ENCODE assay signal across 8 cellular contexts in genomic region chr11:118522571-118523072, GRCh38. TPM values are rescaled to one million over a fixed set of nuclear protein-coding genes. Genes with fewer than 3 reads are reported as not detected.
DNase-seq lines count a peak whose midpoint lies in the region; ATAC-seq, FAIRE-seq and TF ChIP-seq lines count a peak whose summit lies in the region.

No MANE protein-coding gene starts in this region.

- no peak for FAIRE-seq in GM19239 (lab: Jason Lieb, UNC)

- peaks cover 69 to 89% of the 10 kb centered on the region in 2 experiments for H3K36me3 ChIP-seq in SK-N-SH (replicated peaks in 1 of 2; ENCODE audit: control insufficient read depth in 1 of 2, insufficient read depth in 2 of 2, low read length in 1 of 2)

- no peak overlapping the region for H3K27ac ChIP-seq in 22Rv1
- H3K27ac ChIP-seq in SK-N-SH (ENCODE audit: low read depth in 2 of 2, low read length in 1 of 2): no peak overlapping the region

- no peaks in the 10 kb centered on the region; a peak in 1 of 4 replicates for H3K4me1 ChIP-seq in SK-N-SH (ENCODE audit: control insufficient read depth in 1 of 2, insufficient read depth in 2 of 2, low read depth in 1 of 2, low read length in 1 of 2)

- H3F3A ChIP-seq in SK-N-SH (replicated peaks; ENCODE audit: insufficient read depth): peaks cover 23% of the 10 kb centered on the region

- no peak for ATAC-seq in HG03159 (IDR thresholded peaks at IDR 0.05; ENCODE audit: unreplicated experiment)
- ATAC-seq in HG03439 (IDR thresholded peaks at IDR 0.05; ENCODE audit: unreplicated experiment): no peak

- no peak for TF ChIP-seq EP300 in SK-N-SH (IDR thresholded peaks at IDR 0.05; ENCODE audit: borderline replicate concordance in 1 of 2, low read depth in 1 of 2, low read length in 1 of 2)

- 77% methylated on average over 4 of the region's 6 CpGs for WGBS in SK-N-SH (ENCODE audit: low lambda C conversion rate)

- H3K4me2 ChIP-seq in SK-N-SH: no peak overlapping the region

- peak; percentile 41 for TF ChIP-seq RAD21 in SK-N-SH (IDR thresholded peaks at IDR 0.05; ENCODE audit: low read length)

- DNase-seq in GM12864 (ENCODE audit: low read depth) (no peak), SK-N-SH (peak; percentile 52), hepatic stellate cell (ENCODE audit: low spot score) (peak; percentile 55), GM19239 (ENCODE audit: insufficient read length, low spot score) (no peak)
- DNase-seq in stimulated activated CD4-positive, alpha-beta T cell treated with anti-CD3 and anti-CD28 coated beads, Interleukin-2, amount 100 ng/mL, for 24 hours: no peak

- TF ChIP-seq CTCF in 22Rv1 (IDR thresholded peaks at IDR 0.05) (peak; percentile 64), GM12864 (IDR thresholded peaks at IDR 0.05; ENCODE audit: low read depth, low read length, missing control alignments) (peak; percentile 30), SK-N-SH (IDR thresholded peaks at IDR 0.05) (peak; percentile 47)

- no peak overlapping the region for H3K4me3 ChIP-seq in GM12864 (ENCODE audit: low read depth, low read length)
- H3K4me3 ChIP-seq in SK-N-SH (ENCODE audit: low read depth in 2 of 2, low read length in 1 of 2): no peak overlapping the region

- H4K20me1 ChIP-seq in SK-N-SH (ENCODE audit: insufficient read depth): no peaks in the 10 kb centered on the region

- POLR2A ChIA-PET in SK-N-SH (lab: Yijun Ruan, JAX): no interaction called here

- H2AFZ ChIP-seq in SK-N-SH (ENCODE audit: low read depth): no peak overlapping the region

- no peaks in the 10 kb centered on the region for H3K27me3 ChIP-seq in SK-N-SH (ENCODE audit: insufficient read depth)

- CTCF ChIA-PET in SK-N-SH (lab: Yijun Ruan, JAX): interaction anchor here (1.0 to 1.4 kb wide), 3 partner anchors 7 to 34 kb away, joined by 3 to 5 read pairs (median 3); no protein-coding TSS in a partner anchor

- no peak overlapping the region for H3K9ac ChIP-seq in SK-N-SH

- H3K79me2 ChIP-seq in SK-N-SH (ENCODE audit: insufficient read depth): no peaks in the 10 kb centered on the region

- H3K9me2 ChIP-seq in SK-N-SH: no peaks in the 10 kb centered on the region

- H3K9me3 ChIP-seq in SK-N-SH: no peaks in the 10 kb centered on the region

TF ChIP-seq in SK-N-SH, 30 proteins besides CTCF, POLR2A, EP300 and RAD21:
- TF ChIP-seq SMC3 (IDR thresholded peaks at IDR 0.05; ENCODE audit: low read depth, low read length) (peak; percentile 21; the same call in 1 of the 2 replicates), FOSL2 (IDR thresholded peaks at IDR 0.05; ENCODE audit: borderline replicate concordance, low read depth) (no peak)

RNA-seq across cellular contexts. Expression of gene TTC36, which starts 4.7 kb away (rescaled TPM):
- polyA plus RNA-seq in SK-N-SH (2012; rRNA removed): 0.18 and 0.29 TPM in 2 replicates
- polyA plus RNA-seq in SK-N-SH (2012; cell fraction: cytosol; rRNA removed): 0.05 and 0.12 TPM in 2 replicates
- 1.0 and 1.9 TPM in 2 replicates for polyA plus RNA-seq in SK-N-SH (2012; cell fraction: nucleus; rRNA removed)

RNA-seq across cellular contexts. Expression of gene TMEM25, which starts 8.4 kb away (rescaled TPM):
- 30.0 and 31.0 TPM in 2 replicates for polyA plus RNA-seq in SK-N-SH (2012; rRNA removed)
- 14.4 and 22.3 TPM in 2 replicates for polyA plus RNA-seq in SK-N-SH (2012; cell fraction: cytosol; rRNA removed)
- 79.0 and 84.7 TPM in 2 replicates for polyA plus RNA-seq in SK-N-SH (2012; cell fraction: nucleus; rRNA removed)

RNA-seq across cellular contexts. Expression of gene IFT46, which starts 43.1 kb away (rescaled TPM):
- polyA plus RNA-seq in SK-N-SH (2012; rRNA removed): 23.4 and 30.8 TPM in 2 replicates
- polyA plus RNA-seq in SK-N-SH (2012; cell fraction: cytosol; rRNA removed): 29.0 and 29.7 TPM in 2 replicates
- polyA plus RNA-seq in SK-N-SH (2012; cell fraction: nucleus; rRNA removed): 25.3 and 30.0 TPM in 2 replicates

RNA-seq across cellular contexts. Expression of gene ARCN1, which starts 49.6 kb away (rescaled TPM):
- polyA plus RNA-seq in SK-N-SH (2012; rRNA removed): 128 and 162 TPM in 2 replicates
- 169 and 180 TPM in 2 replicates for polyA plus RNA-seq in SK-N-SH (2012; cell fraction: cytosol; rRNA removed)
- polyA plus RNA-seq in SK-N-SH (2012; cell fraction: nucleus; rRNA removed): 42.1 and 91.4 TPM in 2 replicates

Comparison
In these comparisons a context has a peak if more than half of its experiments do, and no peak if none do; other contexts are left out.
1. DNase-seq: peak in SK-N-SH (single experiment) and hepatic stellate cell (single experiment); none in GM12864 (single experiment), GM19239 (single experiment) and stimulated activated CD4-positive, alpha-beta T cell treated with anti-CD3 and anti-CD28 coated beads, Interleukin-2, amount 100 ng/mL, for 24 hours (0 of 2).
2. Peak in every context shown above with its lines, with median percentiles within 50 percentile points of each other: CTCF ChIP-seq.